Comparison of ENCODE assay signal across 32 cellular contexts in genomic region chr3:188058569-188059184, GRCh38.
"Had no signal": no experiment of that assay in that cellular context is flagged by ENCODE, and none has a peak within 500 bp of the region (broad histone marks: within the 10 kb centered on the region; RNA-seq: fewer than 3 reads in every experiment).

No MANE protein-coding gene starts in this region.

- H3K27ac Mint-ChIP-seq: naive thymus-derived CD8-positive, alpha-beta T cell; nephron progenitor cell; progenitor cell of endocrine pancreas; stimulated activated naive CD8-positive, alpha-beta T cell treated with anti-CD3 and anti-CD28 coated beads, Interleukin-15, amount 100 ng/mL, for 72 hours had no signal

- H3K4me1 Mint-ChIP-seq: nephron progenitor cell had no signal

- H3K9me3 ChIP-seq: neutrophil, psoas muscle, spleen, suprapubic skin, testis, tibial artery, transverse colon, upper lobe of right lung, uterus had no signal

- H2AFZ ChIP-seq: parathyroid adenoma had no signal

- H3K36me3 Mint-ChIP-seq: naive B cell; naive thymus-derived CD8-positive, alpha-beta T cell; natural killer cell treated with Interleukin-12 subunit alpha and Interleukin-12 subunit beta and Interleukin-15 and Interleukin-18, amount 100 ng/mL, for 72 hours; type B pancreatic cell had no signal

- H3K79me2 ChIP-seq: parathyroid adenoma had no signal

- H3K27ac ChIP-seq: neutrophil, parathyroid adenoma, psoas muscle, skin epidermis, spleen, suprapubic skin, testis, tibial artery, transverse colon, upper lobe of right lung, uterus had no signal

- DNase-seq: naive B cell; naive thymus-derived CD8-positive, alpha-beta T cell; nephron progenitor cell; nucleus accumbens; posterior cingulate gyrus; psoas muscle; right cardiac atrium; spleen; stimulated activated CD4-positive, alpha-beta T cell treated with anti-CD3 and anti-CD28 coated beads, Interleukin-12 subunit alpha, Interleukin-12 subunit beta, amount 100 ng/mL, for 4 hours; stimulated activated CD4-positive, alpha-beta T cell treated with anti-CD3 and anti-CD28 coated beads, Interleukin-1b, Interleukin-23, amount 100 ng/mL, for 48 hours; stimulated activated CD4-positive, alpha-beta T cell treated with anti-CD3 and anti-CD28 coated beads, Interleukin-4, amount 100 ng/mL, for 1 hour; stimulated activated CD4-positive, alpha-beta T cell treated with anti-CD3 and anti-CD28 coated beads, Interleukin-4, amount 100 ng/mL, for 4 hours; stimulated activated CD8-positive, alpha-beta memory T cell treated with anti-CD3 and anti-CD28 coated beads, Interleukin-4, amount 100 ng/mL, for 48 hours; stimulated activated naive CD4-positive, alpha-beta T cell; stimulated activated naive CD8-positive, alpha-beta T cell treated with anti-CD3 and anti-CD28 coated beads, Interleukin-15, amount 100 ng/mL, for 72 hours; stimulated activated naive CD8-positive, alpha-beta T cell treated with anti-CD3 and anti-CD28 coated beads, Interleukin-15, Interleukin-2, amounts not matched to agents 100 U/mL and 50 U/mL, for 24 hours; substantia nigra; testis; tibial artery; transverse colon; upper lobe of right lung; uterus had no signal

- H3K4me3 Mint-ChIP-seq: naive B cell; naive thymus-derived CD8-positive, alpha-beta T cell; natural killer cell treated with Interleukin-12 subunit alpha and Interleukin-12 subunit beta and Interleukin-15 and Interleukin-18, amount 100 ng/mL, for 72 hours; nephron progenitor cell; neural crest cell; stimulated activated naive CD8-positive, alpha-beta T cell treated with anti-CD3 and anti-CD28 coated beads, Interleukin-15, amount 100 ng/mL, for 72 hours; type B pancreatic cell had no signal

- H3K27me3 ChIP-seq: neutrophil, spleen, suprapubic skin, testis, tibial artery, transverse colon, upper lobe of right lung, uterus had no signal

- H3K4me3 ChIP-seq: psoas muscle, skin epidermis, smooth muscle cell, spleen, suprapubic skin, testis, tibial artery, transverse colon, upper lobe of right lung, uterus had no signal

- H3K4me1 ChIP-seq: upper lobe of right lung had no signal

- H3K9me3 Mint-ChIP-seq: naive B cell; naive thymus-derived CD8-positive, alpha-beta T cell; natural killer cell treated with Interleukin-12 subunit alpha and Interleukin-12 subunit beta and Interleukin-15 and Interleukin-18, amount 100 ng/mL, for 72 hours; nephron progenitor cell; neural crest cell; stimulated activated naive CD8-positive, alpha-beta T cell treated with anti-CD3 and anti-CD28 coated beads, Interleukin-15, amount 100 ng/mL, for 72 hours; type B pancreatic cell had no signal

- H3K4me2 ChIP-seq: smooth muscle cell had no signal

- ATAC-seq: naive thymus-derived CD8-positive, alpha-beta T cell; natural killer cell treated with Interleukin-12 subunit alpha and Interleukin-12 subunit beta and Interleukin-15 and Interleukin-18, amount 100 ng/mL, for 72 hours; psoas muscle; right cardiac atrium; sciatic nerve; stimulated activated naive CD8-positive, alpha-beta T cell treated with anti-CD3 and anti-CD28 coated beads, Interleukin-15, amount 100 ng/mL, for 72 hours; stimulated activated naive CD8-positive, alpha-beta T cell treated with anti-CD3 and anti-CD28 coated beads, Interleukin-15, Interleukin-2, amounts not matched to agents 100 U/mL and 50 U/mL, for 24 hours; upper lobe of right lung had no signal

- H3K36me3 ChIP-seq: neutrophil, spleen, suprapubic skin, tibial artery, transverse colon, upper lobe of right lung, uterus had no signal
